In the genomic region with DNA sequence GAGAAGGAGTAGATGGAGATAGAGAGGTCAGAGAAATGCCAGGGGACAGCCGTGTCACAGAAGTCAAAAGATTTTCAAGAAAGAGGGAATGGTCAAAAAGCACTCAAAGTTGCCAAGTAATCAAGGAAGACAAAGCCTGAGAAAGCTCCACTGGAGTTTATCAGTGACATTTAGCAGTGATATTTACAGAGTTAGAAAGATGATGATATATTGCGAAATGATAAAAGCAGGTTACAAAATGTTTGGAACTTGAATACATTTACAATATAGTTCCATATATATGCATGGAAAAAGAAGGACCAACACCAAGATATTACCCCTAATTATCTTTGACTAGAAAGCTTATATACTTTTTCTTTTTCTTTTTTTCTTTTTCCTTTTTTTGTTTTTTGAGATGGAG, we compare ENCODE assay signal across 2 cellular contexts.
TF ChIP-seq lines count a peak whose summit lies in the region.

No MANE protein-coding gene starts in this region.

TF ChIP-seq in IMR-90, 13 proteins besides CTCF, POLR2A, EP300 and RAD21:
- TF ChIP-seq MAZ (IDR thresholded peaks at IDR 0.05; ENCODE audit: borderline replicate concordance, low read depth, low read length) (no peak), SMC3 (IDR thresholded peaks at IDR 0.05; ENCODE audit: low read depth, low read length) (no peak), NFE2L2 (IDR thresholded peaks at IDR 0.05; ENCODE audit: low read depth, low read length) (no peak), CEBPB (IDR thresholded peaks at IDR 0.05; ENCODE audit: low read depth, low read length) (peak; percentile 81), CHD1 (IDR thresholded peaks at IDR 0.05; ENCODE audit: low read depth, low read length) (no peak), RFX5 (IDR thresholded peaks at IDR 0.05; ENCODE audit: low read depth, low read length) (no peak)
- TF ChIP-seq, protein P1, sequence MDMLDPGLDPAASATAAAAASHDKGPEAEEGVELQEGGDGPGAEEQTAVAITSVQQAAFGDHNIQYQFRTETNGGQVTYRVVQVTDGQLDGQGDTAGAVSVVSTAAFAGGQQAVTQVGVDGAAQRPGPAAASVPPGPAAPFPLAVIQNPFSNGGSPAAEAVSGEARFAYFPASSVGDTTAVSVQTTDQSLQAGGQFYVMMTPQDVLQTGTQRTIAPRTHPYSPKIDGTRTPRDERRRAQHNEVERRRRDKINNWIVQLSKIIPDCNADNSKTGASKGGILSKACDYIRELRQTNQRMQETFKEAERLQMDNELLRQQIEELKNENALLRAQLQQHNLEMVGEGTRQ (IDR thresholded peaks at IDR 0.05; ENCODE audit: low read depth, low read length): no peak

TF ChIP-seq in K562, 482 proteins besides CTCF, POLR2A, EP300 and RAD21:
- TF ChIP-seq CEBPB (tag; IDR thresholded peaks at IDR 0.05) (peak; percentile 70), CEBPG (CRISPR knock-in tag; IDR thresholded peaks at IDR 0.05) (no peak), CEBPG (tag; conservative IDR thresholded peaks at IDR 0.05 in 1 of 2, IDR thresholded peaks at IDR 0.05 in 1 of 2) (peak; percentile 15 to 70; a peak in 2 of 4 replicates)
- TF ChIP-seq, protein P2, sequence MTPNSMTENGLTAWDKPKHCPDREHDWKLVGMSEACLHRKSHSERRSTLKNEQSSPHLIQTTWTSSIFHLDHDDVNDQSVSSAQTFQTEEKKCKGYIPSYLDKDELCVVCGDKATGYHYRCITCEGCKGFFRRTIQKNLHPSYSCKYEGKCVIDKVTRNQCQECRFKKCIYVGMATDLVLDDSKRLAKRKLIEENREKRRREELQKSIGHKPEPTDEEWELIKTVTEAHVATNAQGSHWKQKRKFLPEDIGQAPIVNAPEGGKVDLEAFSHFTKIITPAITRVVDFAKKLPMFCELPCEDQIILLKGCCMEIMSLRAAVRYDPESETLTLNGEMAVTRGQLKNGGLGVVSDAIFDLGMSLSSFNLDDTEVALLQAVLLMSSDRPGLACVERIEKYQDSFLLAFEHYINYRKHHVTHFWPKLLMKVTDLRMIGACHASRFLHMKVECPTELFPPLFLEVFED (CRISPR knock-in tag; conservative IDR thresholded peaks at IDR 0.05): no peak
- TF ChIP-seq, protein P3, sequence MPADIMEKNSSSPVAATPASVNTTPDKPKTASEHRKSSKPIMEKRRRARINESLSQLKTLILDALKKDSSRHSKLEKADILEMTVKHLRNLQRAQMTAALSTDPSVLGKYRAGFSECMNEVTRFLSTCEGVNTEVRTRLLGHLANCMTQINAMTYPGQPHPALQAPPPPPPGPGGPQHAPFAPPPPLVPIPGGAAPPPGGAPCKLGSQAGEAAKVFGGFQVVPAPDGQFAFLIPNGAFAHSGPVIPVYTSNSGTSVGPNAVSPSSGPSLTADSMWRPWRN (IDR thresholded peaks at IDR 0.05; ENCODE audit: low read depth): no peak
